Comparison of ENCODE assay signal across 18 cellular contexts in genomic region chr4:78659264-78659663, GRCh38.
DNase-seq lines count a peak whose midpoint lies in the region; FAIRE-seq and TF ChIP-seq lines count a peak whose summit lies in the region.
"Had no signal": no experiment of that assay in that cellular context is flagged by ENCODE, and none has a peak within 500 bp of the region (broad histone marks: within the 10 kb centered on the region; RNA-seq: fewer than 3 reads in every experiment).

No MANE protein-coding gene starts in this region.

- CTCF ChIA-PET in endothelial cell of umbilical vein (lab: Charles Lee): interaction anchor here (0.8 to 7.6 kb wide), 4 partner anchors 9 to 204 kb away, joined by 3 to 75 read pairs (median 6); no protein-coding TSS in a partner anchor

- POLR2A ChIA-PET in endothelial cell of umbilical vein (lab: Charles Lee): interaction anchor here (1.4 kb wide), 1 partner anchor 13 kb away, joined by 6 read pairs; no protein-coding TSS in a partner anchor

- H3K27me3 ChIP-seq in GM23248 (replicated peaks; ENCODE audit: insufficient read depth): no peaks in the 10 kb centered on the region
- no peaks in the 10 kb centered on the region for H3K27me3 ChIP-seq in endothelial cell of umbilical vein (ENCODE audit: control insufficient read depth in 2 of 2, insufficient read depth in 2 of 2, low read length in 2 of 2)
- H3K27me3 ChIP-seq in ascending aorta: no peaks in the 10 kb centered on the region
- H3K27me3 ChIP-seq: hepatocyte had no signal

- no peaks in the 10 kb centered on the region for H4K20me1 ChIP-seq in GM23248 (ENCODE audit: insufficient read depth)
- H4K20me1 ChIP-seq in endothelial cell of umbilical vein (replicated peaks; ENCODE audit: control insufficient read depth, extremely low read depth, insufficient read depth, low read length): no peaks in the 10 kb centered on the region

- intact Hi-C loops in endothelial cell of umbilical vein (cut with micrococcal nuclease) (no loop called here), ascending aorta (cut with DNase I) (no loop called here)

- H3K79me2 ChIP-seq in GM23248 (ENCODE audit: insufficient read depth) (no peaks in the 10 kb centered on the region), endothelial cell of umbilical vein (ENCODE audit: control insufficient read depth, insufficient read depth, low read length) (no peaks in the 10 kb centered on the region)
- H3K79me2 ChIP-seq: hepatocyte had no signal

- dilution Hi-C loops in endothelial cell of umbilical vein (cut with MboI; ENCODE audit: extremely low pct_ligation_motif_present, low sequenced_read_pairs): no loop called here

- H3K36me3 ChIP-seq in GM23248 (ENCODE audit: low read depth) (no peaks in the 10 kb centered on the region), endothelial cell of umbilical vein (ENCODE audit: control insufficient read depth in 2 of 2, extremely low read depth in 1 of 2, insufficient read depth in 2 of 2, low read length in 2 of 2) (no peaks in the 10 kb centered on the region), ascending aorta (no peaks in the 10 kb centered on the region)

- no peaks in the 10 kb centered on the region for H3K9me3 ChIP-seq in GM23248 (ENCODE audit: low read depth)
- H3K9me3 ChIP-seq in endothelial cell of umbilical vein (replicated peaks; ENCODE audit: control insufficient read depth, insufficient read depth, low read length): no peaks in the 10 kb centered on the region
- H3K9me3 ChIP-seq in ascending aorta: no peaks in the 10 kb centered on the region

- WGBS in GM23248 (ENCODE audit: low coverage in 1 of 2, low lambda C conversion rate in 2 of 2, missing lambda C conversion rate in 2 of 2), 2 experiments: 37 to 46% methylated on average over 1 of the region's 1 CpG

- H3K4me2 ChIP-seq in GM23248 (ENCODE audit: unreplicated experiment) (no peak overlapping the region), endothelial cell of umbilical vein (ENCODE audit: insufficient read depth, low read length) (no peak overlapping the region)
- H3K4me2 ChIP-seq: hepatocyte had no signal

- no peak overlapping the region for H3K9ac ChIP-seq in GM23248
- H3K9ac ChIP-seq in endothelial cell of umbilical vein (replicated peaks; ENCODE audit: extremely low read depth, insufficient read depth, low read length): no peak overlapping the region

- TF ChIP-seq POLR2A in endothelial cell of umbilical vein (IDR thresholded peaks at IDR 0.05; ENCODE audit: low read depth, low read length): no peak

- FAIRE-seq in endothelial cell of umbilical vein (lab: Jason Lieb, UNC): no peak
- FAIRE-seq: endometrium had no signal

- H3K27ac ChIP-seq in GM23248: peak overlapping the region; percentile 19; the same call in 1 of the 2 replicates
- no peak overlapping the region for H3K27ac ChIP-seq in endothelial cell of umbilical vein (ENCODE audit: insufficient read depth, low read depth, low read length)
- H3K27ac ChIP-seq in ascending aorta: no peak overlapping the region
- H3K27ac ChIP-seq: C4-2B, hepatocyte, RWPE1 had no signal

- DNase-seq in GM23248: no peak
- DNase-seq in RPMI7951 (ENCODE audit: low read depth): peak; percentile 71
- DNase-seq in endothelial cell of umbilical vein (ENCODE audit: low read depth, low spot score): peak; percentile 57
- DNase-seq in pons (ENCODE audit: low spot score): peak; percentile 56
- DNase-seq in GM13977 (ENCODE audit: low spot score): no peak
- no peak for DNase-seq in HK-2 (ENCODE audit: unreplicated experiment)
- no peak for DNase-seq in ascending aorta (ENCODE audit: low spot score in 2 of 2)
- DNase-seq in T1000 (lab: John Stamatoyannopoulos, UW): no peak
- DNase-seq: activated CD4-positive, alpha-beta T cell treated with anti-CD3 and anti-CD28 coated beads for 48 hours; activated T-cell treated with anti-CD3 and anti-CD28 coated beads, Interleukin-2, amount 50 U/mL, for 4 hours; NCI-H1417 treated with DMSO at 0.1 percent for 48 hours; nephron progenitor cell; right cardiac atrium; stimulated activated naive B cell treated with anti-CD40 and anti-IgM and Interleukin-4, amounts not matched to agents 10 μg/mL and 1 μg/mL and 100 μg/mL, for 72 hours had no signal

- no TSS peak for BruUV-seq in endothelial cell of umbilical vein (replicated peaks; lab: Mats Ljungman, UMichigan)

- no peaks in the 10 kb centered on the region for H3K9me1 ChIP-seq in endothelial cell of umbilical vein (replicated peaks; ENCODE audit: control insufficient read depth, extremely low read depth, insufficient read depth, low read length)

- no peaks in the 10 kb centered on the region for H3K9me2 ChIP-seq in GM23248 (ENCODE audit: insufficient read depth)

- peaks cover 56% of the 10 kb centered on the region for H3F3A ChIP-seq in GM23248 (ENCODE audit: insufficient read depth)

- H3K4me1 ChIP-seq in GM23248 (ENCODE audit: insufficient read depth): peaks cover 64% of the 10 kb centered on the region
- peaks cover 75% of the 10 kb centered on the region for H3K4me1 ChIP-seq in endothelial cell of umbilical vein (ENCODE audit: control insufficient read depth, extremely low read depth, insufficient read depth, low read length)
- H3K4me1 ChIP-seq in ascending aorta: peaks cover 0 to 3% of the 10 kb centered on the region in 2 donors

- in situ Hi-C loops in GM23248 (cut with MboI) (loop anchor here (10.0 kb wide), 1 partner anchor 116 kb away; the partner anchor contains the start of gene BMP2K), GM13977 (cut with MboI; ENCODE audit: low pct_unique_long_range_greater_than_20kb, low sequenced_read_pairs, unreplicated experiment) (no loop called here)

- TF ChIP-seq CTCF in endothelial cell of umbilical vein (IDR thresholded peaks at IDR 0.05; ENCODE audit: extremely low read depth in 1 of 2, insufficient read depth in 1 of 2, low read depth in 1 of 2, low read length in 2 of 2): no peak
- TF ChIP-seq CTCF in GM13977 (IDR thresholded peaks at IDR 0.05; ENCODE audit: extremely low read depth, insufficient read depth, missing control alignments): no peak
- no peak for TF ChIP-seq CTCF in ascending aorta (IDR thresholded peaks at IDR 0.05)

- H3K4me3 ChIP-seq in GM23248 (no peak overlapping the region), endothelial cell of umbilical vein (replicated peaks in 1 of 3; ENCODE audit: insufficient read depth in 1 of 3, low read depth in 1 of 3, low read length in 3 of 3) (no peak overlapping the region), ascending aorta (no peak overlapping the region)
- H3K4me3 ChIP-seq: hepatocyte had no signal

- H2AFZ ChIP-seq in GM23248 (peak overlapping the region; percentile 27; the same call in 1 of the 2 replicates), endothelial cell of umbilical vein (ENCODE audit: low read depth, low read length) (no peak overlapping the region)
- H2AFZ ChIP-seq: hepatocyte had no signal

TF ChIP-seq in endothelial cell of umbilical vein, 7 proteins besides CTCF, POLR2A, EP300 and RAD21:
- TF ChIP-seq EZH2 (IDR thresholded peaks at IDR 0.05; ENCODE audit: borderline replicate concordance, low read depth, low read length, severe bottlenecking) (no peak), FOS (IDR thresholded peaks at IDR 0.05; ENCODE audit: borderline replicate concordance, insufficient read depth, low read length) (no peak), GATA2 (IDR thresholded peaks at IDR 0.05; ENCODE audit: insufficient read depth, insufficient read length, low read depth, low read length) (no peak), POLR2AphosphoS5 (IDR thresholded peaks at IDR 0.05; ENCODE audit: insufficient read depth, low read depth, low read length) (no peak)

Comparison
In these comparisons a context has a peak if more than half of its experiments do, and no peak if none do; other contexts are left out.
1. DNase-seq: peak in RPMI7951 (single experiment), endothelial cell of umbilical vein (single experiment) and pons (single experiment); none in GM23248 (single experiment), GM13977 (single experiment), HK-2 (single experiment), ascending aorta (0 of 2) and T1000 (single experiment).